Comparison of ENCODE assay signal across 20 cellular contexts in genomic region chr17:20173091-20173490, GRCh38.
DNase-seq lines count a peak whose midpoint lies in the region; ATAC-seq and TF ChIP-seq lines count a peak whose summit lies in the region.
"Had no signal": no experiment of that assay in that cellular context is flagged by ENCODE, and none has a peak within 500 bp of the region (broad histone marks: within the 10 kb centered on the region; RNA-seq: fewer than 3 reads in every experiment).

No MANE protein-coding gene starts in this region.

- POLR2A ChIA-PET in Panc1 (lab: Charles Lee), result interaction anchor here (0.6 kb wide), 1 partner anchor 25 kb away, joined by 4 read pairs; no protein-coding TSS in a partner anchor

- DNase-seq in EH (ENCODE audit: low read depth), result peak; percentile 53
- DNase-seq in Panc1 (ENCODE audit: low read depth, low spot score), result no peak
- DNase-seq in choroid plexus epithelial cell (ENCODE audit: low read depth), result peak; percentile 51
- DNase-seq in HuH-7 (ENCODE audit: low spot score), result no peak
- no peak for DNase-seq in stimulated activated CD4-positive, alpha-beta T cell treated with anti-CD3 and anti-CD28 coated beads, Interleukin-4, amount 100 ng/mL, for 1 hour
- DNase-seq: activated CD4-positive, alpha-beta T cell treated with anti-CD3 and anti-CD28 coated beads, Interleukin-2, amount 50 U/mL, for 4 hours; activated gamma-delta T cell treated with Interleukin-2 at 50 U/mL for 16 hours; anterior cingulate cortex; CD8-positive, alpha-beta T cell; colonic mucosa; Kasumi-1; kidney; NCI-H1105 treated with DMSO at 0.1 percent for 48 hours; NCI-H2081 treated with DMSO at 0.1 percent for 48 hours had no signal

- CTCF ChIA-PET in Panc1 (lab: Charles Lee), result no interaction called here

- H3K9me3 Mint-ChIP-seq in nephron, result no peaks in the 10 kb centered on the region
- H3K9me3 Mint-ChIP-seq: CD8-positive, alpha-beta T cell had no signal

- no peaks in the 10 kb centered on the region for H3K9me3 ChIP-seq in Panc1 (ENCODE audit: control insufficient read depth, insufficient read depth, low read depth, low read length)
- H3K9me3 ChIP-seq: colonic mucosa, thoracic aorta had no signal

- TF ChIP-seq CTCF in Panc1 (IDR thresholded peaks at IDR 0.05), result no peak
- no peak for TF ChIP-seq CTCF in choroid plexus epithelial cell (conservative IDR thresholded peaks at IDR 0.05; ENCODE audit: low read depth, low read length)
- TF ChIP-seq CTCF in nephron (IDR thresholded peaks at IDR 0.05; ENCODE audit: unreplicated experiment in 3 of 3), result no peak

- H3K36me3 Mint-ChIP-seq in nephron (ENCODE audit: low read depth), result no peaks in the 10 kb centered on the region
- H3K36me3 Mint-ChIP-seq: CD8-positive, alpha-beta T cell had no signal

- no peak overlapping the region for H3K4me3 Mint-ChIP-seq in nephron
- H3K4me3 Mint-ChIP-seq: CD8-positive, alpha-beta T cell had no signal

- intact Hi-C loops in Panc1 (cut with micrococcal nuclease; ENCODE audit: unreplicated experiment), result no loop called here

- no peak overlapping the region for H3K4me3 ChIP-seq in Panc1 (ENCODE audit: low read depth in 2 of 2, low read length in 2 of 2)
- H3K4me3 ChIP-seq in choroid plexus epithelial cell (ENCODE audit: low read depth, low read length), result no peak overlapping the region
- H3K4me3 ChIP-seq: colonic mucosa, thoracic aorta had no signal

- H3K4me1 ChIP-seq in Panc1 (ENCODE audit: control insufficient read depth, insufficient read depth, low read length), result peaks cover 51% of the 10 kb centered on the region
- H3K4me1 ChIP-seq: colonic mucosa had no signal

- in situ Hi-C loops in Panc1 (cut with HindIII; ENCODE audit: low pct_unique_long_range_greater_than_20kb, low sequenced_read_pairs), result no loop called here

- ATAC-seq in Panc1, result no peak
- no peak for ATAC-seq in GM19351 (IDR thresholded peaks at IDR 0.05; ENCODE audit: unreplicated experiment)
- no peak for ATAC-seq in GM21619 (IDR thresholded peaks at IDR 0.05; ENCODE audit: unreplicated experiment)
- ATAC-seq: CD8-positive, alpha-beta T cell; Right ventricle myocardium inferior had no signal

- no peaks in the 10 kb centered on the region for H3K27me3 Mint-ChIP-seq in nephron (ENCODE audit: low read depth)

- H3K27ac ChIP-seq in Panc1 (ENCODE audit: low read length), result peak overlapping the region; percentile 59
- H3K27ac ChIP-seq: colonic mucosa, VCaP had no signal

- H3K27ac Mint-ChIP-seq in nephron, result peak overlapping the region in 2 of 3 experiments; percentile 27 to 35
- H3K27ac Mint-ChIP-seq: CD8-positive, alpha-beta T cell had no signal

- H3K4me1 Mint-ChIP-seq in nephron, result peaks cover 12% of the 10 kb centered on the region

- H3K27me3 ChIP-seq in Panc1 (ENCODE audit: control insufficient read depth, insufficient read depth, low read length), result no peaks in the 10 kb centered on the region
- H3K27me3 ChIP-seq: colonic mucosa had no signal

- no peaks in the 10 kb centered on the region for H3K36me3 ChIP-seq in Panc1 (ENCODE audit: control insufficient read depth, insufficient read depth, low read length)
- H3K36me3 ChIP-seq: colonic mucosa, thoracic aorta had no signal

- no TSS peak for BruUV-seq in Panc1 (replicated peaks; lab: Mats Ljungman, UMichigan)

Comparison
In these comparisons a context has a peak if more than half of its experiments do, and no peak if none do; other contexts are left out.
1. DNase-seq: peak in EH (single experiment) and choroid plexus epithelial cell (single experiment); none in Panc1 (single experiment), HuH-7 (single experiment) and stimulated activated CD4-positive, alpha-beta T cell treated with anti-CD3 and anti-CD28 coated beads, Interleukin-4, amount 100 ng/mL, for 1 hour (single experiment).